22 cellular contexts compared by ENCODE assay signal in genomic region chr12:106672308-106673085, GRCh38.
A peak's percentile ranks its signal among the peaks of the same experiment; 100 is the strongest.
DNase-seq lines count a peak whose midpoint lies in the region; ATAC-seq and TF ChIP-seq lines count a peak whose summit lies in the region.
"Had no signal": no experiment of that assay in that cellular context is flagged by ENCODE, and none has a peak within 500 bp of the region (broad histone marks: within the 10 kb centered on the region; RNA-seq: fewer than 3 reads in every experiment).

No MANE protein-coding gene starts in this region.

- no peaks in the 10 kb centered on the region for H3F3A ChIP-seq in GM23338 (replicated peaks; ENCODE audit: low read depth)

- intact Hi-C loops in mammary epithelial cell (cut with micrococcal nuclease) = no loop called here
- intact Hi-C loops in activated T-helper 2 cell treated with anti-CD3 and anti-CD28 coated beads, Interferon-gamma antibody, Interleukin-2, Interleukin-4, amounts not matched to agents 10 μg/mL and 5 μg/mL and 100 μg/mL, durations not matched to agents 14 hours and 24 hours and 36 hours (cut with micrococcal nuclease) = no loop called here

- no TSS peak for BruUV-seq in mammary epithelial cell (replicated peaks; lab: Mats Ljungman, UMichigan)

- DNase-seq in GM23338 (ENCODE audit: low spot score) (peak; percentile 61), WTC11 (ENCODE audit: low spot score) (no peak), iPS DF 19.7 (ENCODE audit: low read depth, low spot score) (peak; percentile 12), mammary epithelial cell (no peak), WERI-Rb-1 (no peak)
- no peak for DNase-seq in stimulated activated CD4-positive, alpha-beta T cell treated with anti-CD3 and anti-CD28 coated beads, Interleukin-12 subunit alpha, Interleukin-12 subunit beta, amount 100 ng/mL, for 4 hours
- DNase-seq in activated T-helper 2 cell treated with anti-CD3 and anti-CD28 coated beads, Interferon-gamma antibody, Interleukin-2, Interleukin-4, amounts not matched to agents 10 μg/mL and 5 μg/mL and 100 μg/mL, durations not matched to agents 14 hours and 24 hours and 36 hours (ENCODE audit: low spot score) = no peak
- DNase-seq: activated naive CD4-positive, alpha-beta T cell treated with anti-CD3 and anti-CD28 coated beads for 36 hours; activated T-cell treated with anti-CD3 and anti-CD28 coated beads, Interleukin-2, amount 50 U/mL, for 24 hours; effector CD4-positive, alpha-beta T cell; erythroblast; foreskin keratinocyte; GDM1; hippocampal formation; MG63; naive thymus-derived CD4-positive, alpha-beta T cell; NCI-H226; OCI-M1; SHP77 treated with DMSO at 0.1 percent for 48 hours had no signal

- no peak overlapping the region; the same call in 2 of the 3 replicates for H3K4me3 Mint-ChIP-seq in GM23338
- peak overlapping the region; percentile 4; the same call in 1 of the 2 replicates for H3K4me3 Mint-ChIP-seq in WTC11
- no peak overlapping the region for H3K4me3 Mint-ChIP-seq in activated T-helper 2 cell treated with anti-CD3 and anti-CD28 coated beads, Interferon-gamma antibody, Interleukin-2, Interleukin-4, amounts not matched to agents 10 μg/mL and 5 μg/mL and 100 μg/mL, durations not matched to agents 14 hours and 24 hours and 36 hours (ENCODE audit: low read depth)
- H3K4me3 Mint-ChIP-seq: activated naive CD4-positive, alpha-beta T cell treated with anti-CD3 and anti-CD28 coated beads for 36 hours; activated T-cell treated with anti-CD3 and anti-CD28 coated beads, Interleukin-2, amount 50 U/mL, for 24 hours; central memory CD8-positive, alpha-beta T cell; naive thymus-derived CD4-positive, alpha-beta T cell had no signal

- ATAC-seq in GM23338 = peak; percentile 87
- ATAC-seq in WTC11 = peak; percentile 81
- ATAC-seq: foreskin keratinocyte; naive thymus-derived CD4-positive, alpha-beta T cell had no signal

- H3K36me3 ChIP-seq in GM23338 (ENCODE audit: insufficient read depth) = no peaks in the 10 kb centered on the region
- H3K36me3 ChIP-seq in neuron (ENCODE audit: insufficient read depth, low read length) = peaks cover 51% of the 10 kb centered on the region
- no peaks in the 10 kb centered on the region for H3K36me3 ChIP-seq in mammary epithelial cell (ENCODE audit: insufficient read depth, low read length)
- H3K36me3 ChIP-seq in WERI-Rb-1 = no peaks in the 10 kb centered on the region
- H3K36me3 ChIP-seq: MG63 had no signal

- H3K27me3 ChIP-seq in GM23338 (ENCODE audit: insufficient read depth) (no peaks in the 10 kb centered on the region), neuron (ENCODE audit: insufficient read depth, low read length) (no peaks in the 10 kb centered on the region), mammary epithelial cell (ENCODE audit: insufficient read depth, low read length) (peaks cover 4% of the 10 kb centered on the region), WERI-Rb-1 (ENCODE audit: insufficient read depth, low read depth, severe bottlenecking) (peaks cover 42% of the 10 kb centered on the region)

- H3K79me2 ChIP-seq in GM23338 (replicated peaks; ENCODE audit: insufficient read depth) (no peaks in the 10 kb centered on the region), mammary epithelial cell (ENCODE audit: insufficient read depth, low read length) (no peaks in the 10 kb centered on the region)

- dilution Hi-C loops in mammary epithelial cell (cut with HindIII; ENCODE audit: low sequenced_read_pairs) = no loop called here

- WGBS in mammary epithelial cell (ENCODE audit: low coverage, missing lambda C conversion rate) = 58% methylated on average over 7 of the region's 8 CpGs

- H3K9me3 ChIP-seq in neuron (ENCODE audit: low read length) (no peaks in the 10 kb centered on the region), mammary epithelial cell (replicated peaks; ENCODE audit: insufficient read depth, low read length) (no peaks in the 10 kb centered on the region), WERI-Rb-1 (ENCODE audit: severe bottlenecking) (no peaks in the 10 kb centered on the region)
- H3K9me3 ChIP-seq: MG63 had no signal

- H3K9me3 Mint-ChIP-seq in GM23338 = no peaks in the 10 kb centered on the region
- no peaks in the 10 kb centered on the region for H3K9me3 Mint-ChIP-seq in WTC11
- no peaks in the 10 kb centered on the region for H3K9me3 Mint-ChIP-seq in activated T-helper 2 cell treated with anti-CD3 and anti-CD28 coated beads, Interferon-gamma antibody, Interleukin-2, Interleukin-4, amounts not matched to agents 10 μg/mL and 5 μg/mL and 100 μg/mL, durations not matched to agents 14 hours and 24 hours and 36 hours
- H3K9me3 Mint-ChIP-seq: activated naive CD4-positive, alpha-beta T cell treated with anti-CD3 and anti-CD28 coated beads for 36 hours; activated T-cell treated with anti-CD3 and anti-CD28 coated beads, Interleukin-2, amount 50 U/mL, for 24 hours; central memory CD8-positive, alpha-beta T cell had no signal

- in situ Hi-C loops in mammary epithelial cell (cut with MboI; ENCODE audit: low sequenced_read_pairs in 2 of 2) = no loop called here

- H2AFZ ChIP-seq in GM23338 (peak overlapping the region; percentile 98), neuron (ENCODE audit: low read depth, low read length) (no peak overlapping the region), mammary epithelial cell (ENCODE audit: low read depth, low read length) (no peak overlapping the region)

- H3K9me2 ChIP-seq in GM23338 (ENCODE audit: insufficient read depth) = no peaks in the 10 kb centered on the region

- H3K4me2 ChIP-seq in GM23338 (peak overlapping the region; percentile 70), mammary epithelial cell (ENCODE audit: insufficient read depth, low read depth, low read length) (no peak overlapping the region)

- TF ChIP-seq CTCF in GM23338 (conservative IDR thresholded peaks at IDR 0.05; ENCODE audit: low read depth in 2 of 2) = no peak
- TF ChIP-seq CTCF in WTC11 (IDR thresholded peaks at IDR 0.05) = no peak
- TF ChIP-seq CTCF in mammary epithelial cell (conservative IDR thresholded peaks at IDR 0.05 in 1 of 2, IDR thresholded peaks at IDR 0.05 in 1 of 2; ENCODE audit: extremely low read depth in 1 of 2, insufficient read depth in 1 of 2, low read depth in 1 of 2, low read length in 2 of 2) = no peak
- no peak for TF ChIP-seq CTCF in WERI-Rb-1 (IDR thresholded peaks at IDR 0.05; ENCODE audit: low read depth, low read length)

- H3K27ac ChIP-seq in GM23338 (ENCODE audit: low read depth) = no peak overlapping the region; the same call in 1 of the 2 replicates
- no peak overlapping the region for H3K27ac ChIP-seq in mammary epithelial cell (ENCODE audit: insufficient read depth, low read depth, low read length)
- no peak overlapping the region for H3K27ac ChIP-seq in WERI-Rb-1
- H3K27ac ChIP-seq: C4-2B, foreskin keratinocyte had no signal

- no peak overlapping the region for H3K9ac ChIP-seq in mammary epithelial cell (ENCODE audit: insufficient read depth, low read length)

- H3K4me1 Mint-ChIP-seq in GM23338 = peaks cover 22% of the 10 kb centered on the region
- H3K4me1 Mint-ChIP-seq in WTC11 = peaks cover 24% of the 10 kb centered on the region
- no peaks in the 10 kb centered on the region for H3K4me1 Mint-ChIP-seq in activated T-helper 2 cell treated with anti-CD3 and anti-CD28 coated beads, Interferon-gamma antibody, Interleukin-2, Interleukin-4, amounts not matched to agents 10 μg/mL and 5 μg/mL and 100 μg/mL, durations not matched to agents 14 hours and 24 hours and 36 hours (ENCODE audit: low read depth)
- H3K4me1 Mint-ChIP-seq: central memory CD8-positive, alpha-beta T cell; naive thymus-derived CD4-positive, alpha-beta T cell had no signal

- H3K4me1 ChIP-seq in GM23338 (ENCODE audit: insufficient read depth) (peaks cover 18% of the 10 kb centered on the region), neuron (ENCODE audit: insufficient read depth, low read length) (peaks cover 38% of the 10 kb centered on the region), mammary epithelial cell (ENCODE audit: insufficient read depth, low read length) (no peaks in the 10 kb centered on the region)
- H3K4me1 ChIP-seq: foreskin keratinocyte had no signal

- H3K27ac Mint-ChIP-seq in GM23338 (no peak overlapping the region), WTC11 (no peak overlapping the region)
- no peak overlapping the region for H3K27ac Mint-ChIP-seq in activated T-helper 2 cell treated with anti-CD3 and anti-CD28 coated beads, Interferon-gamma antibody, Interleukin-2, Interleukin-4, amounts not matched to agents 10 μg/mL and 5 μg/mL and 100 μg/mL, durations not matched to agents 14 hours and 24 hours and 36 hours
- H3K27ac Mint-ChIP-seq: activated naive CD4-positive, alpha-beta T cell treated with anti-CD3 and anti-CD28 coated beads for 36 hours; activated T-cell treated with anti-CD3 and anti-CD28 coated beads, Interleukin-2, amount 50 U/mL, for 24 hours had no signal

- no peaks in the 10 kb centered on the region; the same call in 2 of the 3 replicates for H3K36me3 Mint-ChIP-seq in GM23338 (ENCODE audit: low read depth)
- H3K36me3 Mint-ChIP-seq in WTC11 = no peaks in the 10 kb centered on the region
- H3K36me3 Mint-ChIP-seq in activated T-helper 2 cell treated with anti-CD3 and anti-CD28 coated beads, Interferon-gamma antibody, Interleukin-2, Interleukin-4, amounts not matched to agents 10 μg/mL and 5 μg/mL and 100 μg/mL, durations not matched to agents 14 hours and 24 hours and 36 hours (ENCODE audit: low read depth) = no peaks in the 10 kb centered on the region
- H3K36me3 Mint-ChIP-seq: naive thymus-derived CD4-positive, alpha-beta T cell had no signal

- H4K20me1 ChIP-seq in GM23338 (replicated peaks; ENCODE audit: insufficient read depth) = no peaks in the 10 kb centered on the region
- no peaks in the 10 kb centered on the region for H4K20me1 ChIP-seq in mammary epithelial cell (ENCODE audit: insufficient read depth, low read length)

- CTCF ChIA-PET in WTC11 (lab: Charles Lee) = interaction anchor here (0.9 to 1.3 kb wide), 2 partner anchors 50 to 246 kb away, joined by 3 to 4 read pairs; no protein-coding TSS in a partner anchor
- CTCF ChIA-PET in mammary epithelial cell (lab: Charles Lee; ENCODE audit: low non-redundant PET) = no interaction called here

- POLR2A ChIA-PET in WTC11 (lab: Charles Lee) = no interaction called here

- H3K4me3 ChIP-seq in GM23338 = peak overlapping the region; percentile 21; the same call in 1 of the 2 replicates
- H3K4me3 ChIP-seq in neuron (ENCODE audit: low read length) = peak overlapping the region; percentile 22
- no peak overlapping the region for H3K4me3 ChIP-seq in mammary epithelial cell (replicated peaks in 1 of 3; ENCODE audit: insufficient read depth in 1 of 3, low read depth in 2 of 3, low read length in 3 of 3)
- no peak overlapping the region for H3K4me3 ChIP-seq in WERI-Rb-1 (ENCODE audit: low read depth, low read length)
- H3K4me3 ChIP-seq: MG63 had no signal

- peaks cover 10% of the 10 kb centered on the region for H3K27me3 Mint-ChIP-seq in GM23338 (ENCODE audit: insufficient read depth, low read depth, poor library complexity)
- no peaks in the 10 kb centered on the region; the same call in 1 of the 2 replicates for H3K27me3 Mint-ChIP-seq in WTC11 (ENCODE audit: low read depth)
- H3K27me3 Mint-ChIP-seq in activated T-helper 2 cell treated with anti-CD3 and anti-CD28 coated beads, Interferon-gamma antibody, Interleukin-2, Interleukin-4, amounts not matched to agents 10 μg/mL and 5 μg/mL and 100 μg/mL, durations not matched to agents 14 hours and 24 hours and 36 hours (ENCODE audit: low read depth) = peaks cover 8% of the 10 kb centered on the region

Comparison
In these comparisons a context has a peak if more than half of its experiments do, and no peak if none do; other contexts are left out.
1. DNase-seq: peak in GM23338 (single experiment) and iPS DF 19.7 (single experiment); none in WTC11 (single experiment), mammary epithelial cell (single experiment), stimulated activated CD4-positive, alpha-beta T cell treated with anti-CD3 and anti-CD28 coated beads, Interleukin-12 subunit alpha, Interleukin-12 subunit beta, amount 100 ng/mL, for 4 hours (single experiment), activated T-helper 2 cell treated with anti-CD3 and anti-CD28 coated beads, Interferon-gamma antibody, Interleukin-2, Interleukin-4, amounts not matched to agents 10 μg/mL and 5 μg/mL and 100 μg/mL, durations not matched to agents 14 hours and 24 hours and 36 hours (single experiment) and WERI-Rb-1 (single experiment).
2. H3K4me3 ChIP-seq: peak in GM23338 (single experiment) and neuron (single experiment); none in mammary epithelial cell (0 of 3) and WERI-Rb-1 (single experiment).